12 cellular contexts compared by ENCODE assay signal in the genomic region with DNA sequence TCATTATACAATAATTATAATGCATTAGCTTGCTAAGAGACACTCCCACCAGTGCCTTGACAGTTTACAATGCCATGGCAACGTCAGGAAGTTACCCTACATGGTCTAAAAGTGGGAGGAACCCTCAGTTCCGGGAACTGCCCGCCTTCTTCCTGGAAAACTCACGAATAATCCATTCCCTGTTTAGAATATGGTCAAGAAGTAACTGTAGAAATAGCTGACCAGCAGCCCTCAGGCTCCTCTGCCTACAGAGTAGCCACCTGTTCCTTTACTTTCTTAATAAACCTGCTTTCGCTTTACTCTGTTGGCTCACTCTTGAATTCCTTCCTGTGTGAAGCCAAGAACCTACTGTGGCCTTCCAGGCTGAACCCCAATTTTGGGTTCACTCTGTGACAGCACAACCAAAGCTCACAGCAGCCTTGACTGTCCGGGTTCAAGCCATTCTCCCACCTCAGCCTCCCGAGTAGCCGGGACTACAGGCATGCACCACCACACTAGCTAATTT. TPM values are rescaled to one million over a fixed set of nuclear protein-coding genes. Genes with fewer than 3 reads are reported as not detected.
DNase-seq lines count a peak whose midpoint lies in the region; ATAC-seq and TF ChIP-seq lines count a peak whose summit lies in the region.
"Had no signal": no experiment of that assay in that cellular context is flagged by ENCODE, and none has a peak within 500 bp of the region (broad histone marks: within the 10 kb centered on the region; RNA-seq: fewer than 3 reads in every experiment).

No MANE protein-coding gene starts in this region.

- WGBS in lower leg skin, 2 donors = 72 to 74% methylated on average over 8 of the region's 8 CpGs

- ATAC-seq in HG02763 (IDR thresholded peaks at IDR 0.05; ENCODE audit: unreplicated experiment) = no peak
- no peak for ATAC-seq in mucosa of descending colon

- DNase-seq in CD1c-positive myeloid dendritic cell (ENCODE audit: extremely low spot score) (peak; percentile 60), NCI-H69 (lab: John Stamatoyannopoulos, UW) (peak; percentile 87), myocyte (ENCODE audit: low read depth) (peak; percentile 14), lower leg skin (ENCODE audit: low spot score in 2 of 2) (no peak), mucosa of descending colon (no peak), NOMO-1 treated with DMSO at 0.1 percent for 48 hours (lab: John Stamatoyannopoulos, UW; ENCODE audit: unreplicated experiment) (no peak)
- peak; percentile 75 for DNase-seq in activated effector memory CD4-positive, alpha-beta T cell treated with anti-CD3 and anti-CD28 coated beads, Interleukin-2, amount 50 U/mL, for 16 hours
- DNase-seq: COR-L47, NCI-H1417, tibial artery had no signal

- no peak for TF ChIP-seq CTCF in lower leg skin (IDR thresholded peaks at IDR 0.05)
- no peak for TF ChIP-seq CTCF in mucosa of descending colon (IDR thresholded peaks at IDR 0.05)

- no peaks in the 10 kb centered on the region for H3K36me3 ChIP-seq in mucosa of descending colon (ENCODE audit: low read depth)
- H3K36me3 ChIP-seq: cardiac muscle cell, tibial artery had no signal

- TF ChIP-seq POLR2A in lower leg skin (IDR thresholded peaks at IDR 0.05) = no peak

- H3K4me3 ChIP-seq in lower leg skin (ENCODE audit: low read depth, poor library complexity, severe bottlenecking) (no peak overlapping the region), mucosa of descending colon (no peak overlapping the region)
- H3K4me3 ChIP-seq: cardiac muscle cell, tibial artery had no signal

- intact Hi-C loops in lower leg skin (cut with DNase I; ENCODE audit: low total_unique reads) = no loop called here
- intact Hi-C loops in mucosa of descending colon (cut with DNase I, micrococcal nuclease) = no loop called here

- H3K9me3 ChIP-seq in mucosa of descending colon = no peaks in the 10 kb centered on the region
- H3K9me3 ChIP-seq: tibial artery had no signal

- no peaks in the 10 kb centered on the region for H3K4me1 ChIP-seq in mucosa of descending colon (ENCODE audit: low read depth)

RNA-seq across cellular contexts. Expression of a gene that starts 20.0 kb away (rescaled TPM):
- total RNA-seq in myocyte (38.5 and 46.6 TPM in 2 replicates), lower leg skin (10 to 100 TPM; 26.0 to 53.2 (median 40.4) TPM), mucosa of descending colon (10 to 100 TPM; 28.9 to 42.0 (median 38.4) TPM)
- 14.1 TPM for polyA plus RNA-seq in myocyte (2012)

RNA-seq across cellular contexts. Expression of a gene that starts 43.7 kb away (rescaled TPM):
- total RNA-seq in myocyte (17.8 and 27.0 TPM in 2 replicates), lower leg skin (10 to 100 TPM; 24.1 to 32.2 (median 26.1) TPM), mucosa of descending colon (10 to 100 TPM; 33.7 to 36.7 (median 34.3) TPM)
- 23.8 TPM for polyA plus RNA-seq in myocyte (2012)

Comparison
In these comparisons a context has a peak if more than half of its experiments do, and no peak if none do; other contexts are left out.
1. DNase-seq: peak in CD1c-positive myeloid dendritic cell (single experiment), NCI-H69 (single experiment), activated effector memory CD4-positive, alpha-beta T cell treated with anti-CD3 and anti-CD28 coated beads, Interleukin-2, amount 50 U/mL, for 16 hours (single experiment) and myocyte (single experiment); none in lower leg skin (0 of 2), mucosa of descending colon (0 of 3) and NOMO-1 treated with DMSO at 0.1 percent for 48 hours (single experiment).